ENCODE assay signal across 13 cellular contexts in genomic region chr10:61486738-61487396, GRCh38. TPM values are rescaled to one million over a fixed set of nuclear protein-coding genes. Genes with fewer than 3 reads are reported as not detected.
DNase-seq lines count a peak whose midpoint lies in the region; ATAC-seq and TF ChIP-seq lines count a peak whose summit lies in the region.
"Had no signal": no experiment of that assay in that cellular context is flagged by ENCODE, and none has a peak within 500 bp of the region (broad histone marks: within the 10 kb centered on the region; RNA-seq: fewer than 3 reads in every experiment).

No MANE protein-coding gene starts in this region.

- no peaks in the 10 kb centered on the region for H3K36me3 ChIP-seq in mesenchymal stem cell (ENCODE audit: control insufficient read depth in 1 of 2, insufficient read depth in 2 of 2, low read depth in 1 of 2, low read length in 2 of 2)
- no peaks in the 10 kb centered on the region for H3K36me3 ChIP-seq in tibial artery
- H3K36me3 ChIP-seq: adrenal gland, SJSA1 had no signal

- H3K4me1 ChIP-seq in mesenchymal stem cell (ENCODE audit: control insufficient read depth, insufficient read depth, low read depth, low read length) (no peaks in the 10 kb centered on the region), tibial artery (peaks cover 0 to 7% (median 0%) of the 10 kb centered on the region in 4 donors)
- H3K4me1 ChIP-seq: adrenal gland had no signal

- no peak overlapping the region for H3K14ac ChIP-seq in mesenchymal stem cell (ENCODE audit: low read length in 2 of 2)

- DNase-seq in GF-D8 (lab: John Stamatoyannopoulos, UW) = peak; percentile 24
- DNase-seq in MV-4-11 (lab: John Stamatoyannopoulos, UW) = peak; percentile 95
- peak; percentile 56 to 76 for DNase-seq in cardiac fibroblast (ENCODE audit: low read depth in 2 of 2)
- DNase-seq in mesenchymal stem cell = peak; percentile 84
- DNase-seq in HEK293T (ENCODE audit: extremely low spot score) = no peak
- no peak for DNase-seq in activated naive CD4-positive, alpha-beta T cell treated with anti-CD3 and anti-CD28 coated beads, Interleukin-2, amount 50 U/mL, for 16 hours
- no peak for DNase-seq in tibial artery
- DNase-seq: activated CD8-positive, alpha-beta memory T cell treated with anti-CD3 and anti-CD28 coated beads, Interleukin-2, amount 50 U/mL, for 4 hours; adrenal gland; naive thymus-derived CD8-positive, alpha-beta T cell; right cardiac atrium had no signal

- H3K9me3 ChIP-seq in mesenchymal stem cell (ENCODE audit: control insufficient read depth, low read length) (no peaks in the 10 kb centered on the region), tibial artery (no peaks in the 10 kb centered on the region)
- H3K9me3 ChIP-seq: adrenal gland, SJSA1 had no signal

- H3K4me2 ChIP-seq in mesenchymal stem cell (ENCODE audit: low read length, poor library complexity, severe bottlenecking) = no peak overlapping the region

- no peak overlapping the region for H2AFZ ChIP-seq in mesenchymal stem cell (ENCODE audit: low read depth, low read length)

- H2BK12ac ChIP-seq in mesenchymal stem cell (ENCODE audit: low read length in 2 of 2) = no peak overlapping the region

- no peak overlapping the region for H3K4ac ChIP-seq in mesenchymal stem cell (ENCODE audit: low read depth in 1 of 2, low read length in 2 of 2)

- H2BK5ac ChIP-seq in mesenchymal stem cell (ENCODE audit: low read depth, low read length, poor library complexity, severe bottlenecking) = no peak overlapping the region

- H3K23ac ChIP-seq in mesenchymal stem cell (ENCODE audit: low read length in 2 of 2) = no peak overlapping the region

- H3K27ac ChIP-seq in mesenchymal stem cell (ENCODE audit: low read length, poor library complexity, severe bottlenecking) = no peak overlapping the region
- no peak overlapping the region for H3K27ac ChIP-seq in tibial artery
- H3K27ac ChIP-seq: adrenal gland, SJSA1 had no signal

- no peaks in the 10 kb centered on the region for H3K27me3 ChIP-seq in mesenchymal stem cell (ENCODE audit: control insufficient read depth in 1 of 2, insufficient read depth in 1 of 2, low read length in 2 of 2)
- no peaks in the 10 kb centered on the region for H3K27me3 ChIP-seq in tibial artery
- H3K27me3 ChIP-seq: adrenal gland, SJSA1 had no signal

- no peak for ATAC-seq in SK-N-SH treated with all-trans-retinoic acid at 6 μM for 48 hours
- ATAC-seq: naive thymus-derived CD8-positive, alpha-beta T cell had no signal

- H4K8ac ChIP-seq in mesenchymal stem cell (ENCODE audit: low read length) = no peak overlapping the region

- no peaks in the 10 kb centered on the region for H3K79me1 ChIP-seq in mesenchymal stem cell (replicated peaks; ENCODE audit: low read length, poor library complexity, severe bottlenecking)

- no peak overlapping the region for H4K91ac ChIP-seq in mesenchymal stem cell (ENCODE audit: low read length)

- CTCF ChIA-PET in HEK293T (lab: Yijun Ruan, JAX) = no interaction called here

- no peak overlapping the region for H2AK5ac ChIP-seq in mesenchymal stem cell (ENCODE audit: low read length, severe bottlenecking)

- no peak overlapping the region for H3K9ac ChIP-seq in mesenchymal stem cell (ENCODE audit: low read length)

- intact Hi-C loops in tibial artery (cut with DNase I; ENCODE audit: low total_unique reads) = no loop called here

- no CpG with 5 or more reads among the region's 2 CpGs for WGBS in mesenchymal stem cell

- TF ChIP-seq CTCF in cardiac fibroblast (IDR thresholded peaks at IDR 0.05; ENCODE audit: low read depth, low read length) (no peak), tibial artery (IDR thresholded peaks at IDR 0.05) (no peak)

- H3K4me3 ChIP-seq in cardiac fibroblast (replicated peaks in 1 of 2; ENCODE audit: low read depth in 2 of 2, low read length in 2 of 2) = no peak overlapping the region
- H3K4me3 ChIP-seq in mesenchymal stem cell (ENCODE audit: insufficient read depth in 1 of 2, low read depth in 1 of 2, low read length in 2 of 2) = no peak overlapping the region
- no peak overlapping the region for H3K4me3 ChIP-seq in tibial artery
- H3K4me3 ChIP-seq: adrenal gland, SJSA1 had no signal

- no peak overlapping the region for H3K18ac ChIP-seq in mesenchymal stem cell (ENCODE audit: low read depth in 1 of 2, low read length in 2 of 2)

- no peak overlapping the region for H2BK120ac ChIP-seq in mesenchymal stem cell (ENCODE audit: low read depth, low read length)

- POLR2A ChIA-PET in HEK293T (lab: Yijun Ruan, JAX) = no interaction called here

- no peak overlapping the region for H2BK15ac ChIP-seq in mesenchymal stem cell (ENCODE audit: low read depth, poor library complexity, severe bottlenecking)

TF ChIP-seq in HEK293T, 16 proteins besides CTCF, POLR2A, EP300 and RAD21:
- no peak for TF ChIP-seq HDGF (IDR thresholded peaks at IDR 0.05; ENCODE audit: borderline replicate concordance)
- TF ChIP-seq L3MBTL2 (conservative IDR thresholded peaks at IDR 0.05) = no peak
- no peak for TF ChIP-seq FOXK2 (IDR thresholded peaks at IDR 0.05)
- TF ChIP-seq SP1 (IDR thresholded peaks at IDR 0.05) = no peak
- no peak for TF ChIP-seq CTBP1 (IDR thresholded peaks at IDR 0.05; ENCODE audit: borderline replicate concordance)
- TF ChIP-seq TARDBP (IDR thresholded peaks at IDR 0.05) = no peak
- TF ChIP-seq NFRKB (IDR thresholded peaks at IDR 0.05) = no peak
- no peak for TF ChIP-seq ARNT (IDR thresholded peaks at IDR 0.05)
- TF ChIP-seq ZNF384 (IDR thresholded peaks at IDR 0.05) = no peak
- no peak for TF ChIP-seq FOXA1 (IDR thresholded peaks at IDR 0.05)
- TF ChIP-seq FOXM1 (IDR thresholded peaks at IDR 0.05; ENCODE audit: borderline replicate concordance) = no peak
- no peak for TF ChIP-seq BHLHE40 (IDR thresholded peaks at IDR 0.05; ENCODE audit: borderline replicate concordance)
- TF ChIP-seq ELF4 (IDR thresholded peaks at IDR 0.05) = no peak
- TF ChIP-seq, protein P1, sequence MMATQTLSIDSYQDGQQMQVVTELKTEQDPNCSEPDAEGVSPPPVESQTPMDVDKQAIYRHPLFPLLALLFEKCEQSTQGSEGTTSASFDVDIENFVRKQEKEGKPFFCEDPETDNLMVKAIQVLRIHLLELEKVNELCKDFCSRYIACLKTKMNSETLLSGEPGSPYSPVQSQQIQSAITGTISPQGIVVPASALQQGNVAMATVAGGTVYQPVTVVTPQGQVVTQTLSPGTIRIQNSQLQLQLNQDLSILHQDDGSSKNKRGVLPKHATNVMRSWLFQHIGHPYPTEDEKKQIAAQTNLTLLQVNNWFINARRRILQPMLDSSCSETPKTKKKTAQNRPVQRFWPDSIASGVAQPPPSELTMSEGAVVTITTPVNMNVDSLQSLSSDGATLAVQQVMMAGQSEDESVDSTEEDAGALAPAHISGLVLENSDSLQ (IDR thresholded peaks at IDR 0.05) = no peak
- no peak for TF ChIP-seq SUZ12 (IDR thresholded peaks at IDR 0.05)

TF ChIP-seq in SK-N-SH treated with all-trans-retinoic acid at 6 μM for 48 hours, 23 proteins besides CTCF, POLR2A, EP300 and RAD21:
- no peak for TF ChIP-seq TCF4 (CRISPR knock-in tag; IDR thresholded peaks at IDR 0.05; ENCODE audit: borderline replicate concordance)

RNA-seq across cellular contexts. Expression of gene TMEM26, which starts 33.7 kb away (rescaled TPM):
- polyA plus RNA-seq in mesenchymal stem cell (2013, experiment 1 of 2) = 11.6 TPM
- polyA plus RNA-seq in mesenchymal stem cell (2013, experiment 2 of 2) = 12.8 TPM
- polyA plus RNA-seq: naive thymus-derived CD8-positive, alpha-beta T cell had no signal

Comparison
In these comparisons a context has a peak if more than half of its experiments do, and no peak if none do; other contexts are left out.
1. DNase-seq: peak in GF-D8 (single experiment), MV-4-11 (single experiment), cardiac fibroblast (2 of 2) and mesenchymal stem cell (single experiment); none in HEK293T (single experiment), activated naive CD4-positive, alpha-beta T cell treated with anti-CD3 and anti-CD28 coated beads, Interleukin-2, amount 50 U/mL, for 16 hours (single experiment) and tibial artery (0 of 2).